ENCODE assay signal across 8 cellular contexts in the genomic region with DNA sequence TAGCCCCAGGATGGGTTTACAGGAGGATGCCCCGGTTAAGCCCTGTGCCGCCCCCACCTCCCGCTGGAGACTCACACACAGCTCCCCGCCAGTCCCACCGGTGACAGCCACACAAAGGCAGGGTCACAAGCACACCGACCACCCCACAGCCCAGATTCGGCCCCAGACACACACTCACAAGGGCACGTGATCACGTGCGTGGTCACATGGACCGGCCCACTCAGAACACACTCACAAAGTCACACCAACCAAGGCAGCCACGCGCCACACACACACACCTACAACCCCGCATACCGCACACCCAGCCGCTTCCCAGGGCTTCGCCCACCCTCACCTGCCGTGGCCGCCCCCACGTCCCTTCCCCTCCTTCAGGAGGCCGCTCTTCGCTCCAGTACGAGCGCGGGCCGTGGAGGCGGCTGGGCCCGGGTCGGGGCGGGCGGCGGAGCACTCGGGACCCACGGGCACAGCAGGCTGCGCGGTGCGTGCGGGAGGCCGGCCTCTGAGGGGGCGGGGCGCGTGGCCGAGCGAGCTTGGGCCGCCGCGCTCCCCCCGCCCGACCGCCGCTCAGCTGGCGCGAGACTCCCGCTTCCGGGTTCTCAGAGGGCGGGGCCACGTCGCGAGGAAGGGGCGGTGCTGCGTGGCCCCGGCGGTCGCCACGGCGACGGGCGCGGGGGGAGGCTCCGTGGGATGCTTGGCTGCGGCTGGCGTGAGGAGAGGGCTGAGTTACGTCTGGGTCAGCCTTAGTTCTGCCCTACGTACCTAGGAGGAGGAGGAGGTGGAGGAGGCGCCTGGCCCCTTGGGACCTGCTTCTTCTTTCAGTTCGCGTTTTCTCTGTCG. TPM values are rescaled to one million over a fixed set of nuclear protein-coding genes. Genes with fewer than 3 reads are reported as not detected.
DNase-seq lines count a peak whose midpoint lies in the region; ATAC-seq and TF ChIP-seq lines count a peak whose summit lies in the region.

A gene with protein sequence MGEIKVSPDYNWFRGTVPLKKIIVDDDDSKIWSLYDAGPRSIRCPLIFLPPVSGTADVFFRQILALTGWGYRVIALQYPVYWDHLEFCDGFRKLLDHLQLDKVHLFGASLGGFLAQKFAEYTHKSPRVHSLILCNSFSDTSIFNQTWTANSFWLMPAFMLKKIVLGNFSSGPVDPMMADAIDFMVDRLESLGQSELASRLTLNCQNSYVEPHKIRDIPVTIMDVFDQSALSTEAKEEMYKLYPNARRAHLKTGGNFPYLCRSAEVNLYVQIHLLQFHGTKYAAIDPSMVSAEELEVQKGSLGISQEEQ (minus strand): TSS at position 584 of the 837 bp plus-strand sequence. CDS start 6,345 bp downstream, outside the sequence.

- peaks cover 3 to 43% of the 10 kb centered on the region in 2 experiments; a peak in 3 of 4 replicates for H3K79me1 ChIP-seq in IMR-90 (ENCODE audit: low read depth in 1 of 2, low read length in 2 of 2)

- intact Hi-C loops in IMR-90 (cut with micrococcal nuclease) (loop anchor here (5.0 kb wide), 2 partner anchors 132 to 147 kb away; a partner anchor contains a TSS), OCI-LY7 (cut with micrococcal nuclease; ENCODE audit: unreplicated experiment) (loop anchor here (2.0 kb wide), 1 partner anchor 307 kb away; a partner anchor contains a TSS)

- H2BK120ac ChIP-seq in IMR-90 (ENCODE audit: low read depth, low read length), result peak within 1 kb of the TSS; percentile 33

- peak within 1 kb of the TSS; percentile 61 to 96 for H4K8ac ChIP-seq in IMR-90 (ENCODE audit: low read depth in 2 of 2, low read length in 2 of 2)

- H3K36me3 ChIP-seq in IMR-90 (ENCODE audit: control insufficient read depth, insufficient read depth, low read length) (no peaks in the 10 kb centered on the region), OCI-LY7 (ENCODE audit: insufficient read depth, low read length) (peaks cover 16% of the 10 kb centered on the region; the same call in 1 of the 2 replicates)

- no TSS peak for BruUV-seq in IMR-90 (replicated peaks; lab: Mats Ljungman, UMichigan)
- no TSS peak for BruUV-seq in OCI-LY7 (replicated peaks; lab: Mats Ljungman, UMichigan)

- ATAC-seq in GM21529 (IDR thresholded peaks at IDR 0.05; ENCODE audit: unreplicated experiment) (peak; percentile 93), IMR-90 (ENCODE audit: low read depth) (peak; percentile 93)

- H3K27me3 ChIP-seq in IMR-90 (ENCODE audit: control insufficient read depth, insufficient read depth, low read length), result no peaks in the 10 kb centered on the region

- H3K27ac ChIP-seq in IMR-90 (ENCODE audit: insufficient read depth, low read length), result peak within 1 kb of the TSS; percentile 90
- H3K27ac ChIP-seq in OCI-LY7 (ENCODE audit: low read depth, low read length, poor library complexity, severe bottlenecking), result peak within 1 kb of the TSS; percentile 61

- H2BK15ac ChIP-seq in IMR-90 (ENCODE audit: low read depth, low read length), result peak within 1 kb of the TSS; percentile 59; the same call in 1 of the 3 replicates

- CTCF ChIA-PET in IMR-90 (lab: Yijun Ruan, JAX), result no interaction called here
- CTCF ChIA-PET in OCI-LY7 (lab: Charles Lee; ENCODE audit: unreplicated experiment), result no interaction called here

- dilution Hi-C loops in IMR-90 (cut with HindIII; ENCODE audit: low sequenced_read_pairs, unreplicated experiment), result no loop called here

- H3K4me3 ChIP-seq in IMR-90 (ENCODE audit: insufficient read depth, low read depth, low read length), result peak within 1 kb of the TSS; percentile 89
- H3K4me3 ChIP-seq in OCI-LY7 (ENCODE audit: low read depth, low read length, poor library complexity, severe bottlenecking), result peak within 1 kb of the TSS; percentile 98

- POLR2A ChIA-PET in IMR-90 (lab: Charles Lee; ENCODE audit: unreplicated experiment) (interaction anchor here (0.7 kb wide), 3 partner anchors 73 to 245 kb away, joined by 4 to 13 read pairs (median 5); no protein-coding TSS in a partner anchor), OCI-LY7 (lab: Charles Lee) (interaction anchor here (0.5 kb wide), 1 partner anchor 196 kb away, joined by 3 read pairs; a partner anchor contains a TSS)

- TF ChIP-seq POLR2A in IMR-90 (IDR thresholded peaks at IDR 0.05; ENCODE audit: low read depth, low read length), result peak; percentile 90

- H3K18ac ChIP-seq in IMR-90 (ENCODE audit: low read depth, low read length), result peak within 1 kb of the TSS; percentile 70

- H3K23ac ChIP-seq in IMR-90 (ENCODE audit: low read depth, low read length), result peak within 1 kb of the TSS; percentile 88

- peak; percentile 5; the same call in 1 of the 2 replicates for TF ChIP-seq RAD21 in IMR-90 (IDR thresholded peaks at IDR 0.05; ENCODE audit: low read length)

- H3K14ac ChIP-seq in IMR-90 (replicated peaks; ENCODE audit: low read depth, low read length), result peak within 1 kb of the TSS; percentile 89

- H3K9ac ChIP-seq in IMR-90 (ENCODE audit: low read depth, low read length), result peak within 1 kb of the TSS; percentile 77

- no peaks in the 10 kb centered on the region for H3K9me2 ChIP-seq in OCI-LY7 (ENCODE audit: insufficient read depth, low read length)

- H4K20me1 ChIP-seq in IMR-90 (ENCODE audit: insufficient read depth, low read length) (no peaks in the 10 kb centered on the region; the same call in none of the 2 replicates), OCI-LY7 (ENCODE audit: insufficient read depth, low read length) (no peaks in the 10 kb centered on the region)

- DNase-seq in DMS 273 treated with DMSO at 0.1 percent for 48 hours (lab: John Stamatoyannopoulos, UW) (peak; percentile 45), IMR-90 (peak; percentile 91), OCI-LY7 (ENCODE audit: low spot score) (peak; percentile 94), activated T-cell treated with anti-CD3 and anti-CD28 coated beads for 1 hour (ENCODE audit: low read depth) (peak; percentile 87), epidermal melanocyte (ENCODE audit: insufficient read length, low spot score) (peak; percentile 78), middle frontal gyrus (ENCODE audit: extremely low spot score, low spot score) (peak; percentile 84)
- DNase-seq in stimulated activated CD8-positive, alpha-beta memory T cell treated with anti-CD3 and anti-CD28 coated beads, Interleukin-2, amount 100 ng/mL, for 1 hour (ENCODE audit: low read depth in 2 of 2), result peak; percentile 83

- peak within 1 kb of the TSS; percentile 97 for H2AK5ac ChIP-seq in IMR-90 (ENCODE audit: low read depth, low read length)

- H3K56ac ChIP-seq in IMR-90 (ENCODE audit: extremely low read depth, insufficient read depth, low read length), result peak within 1 kb of the TSS; percentile 73

- H3K4ac ChIP-seq in IMR-90 (ENCODE audit: low read depth, low read length), result peak within 1 kb of the TSS; percentile 89

- H4K91ac ChIP-seq in IMR-90 (ENCODE audit: insufficient read depth, low read depth, low read length), result peak within 1 kb of the TSS; percentile 72

- H3K4me1 ChIP-seq in IMR-90 (ENCODE audit: control insufficient read depth, insufficient read depth, low read length) (peaks cover 5% of the 10 kb centered on the region), OCI-LY7 (ENCODE audit: insufficient read depth, low read length, poor library complexity, severe bottlenecking) (peaks cover 38% of the 10 kb centered on the region)

- H2BK20ac ChIP-seq in IMR-90 (ENCODE audit: low read depth, low read length), result peak within 1 kb of the TSS; percentile 19; the same call in 1 of the 2 replicates

- H2AFZ ChIP-seq in IMR-90 (replicated peaks; ENCODE audit: low read length, poor library complexity), result peak within 1 kb of the TSS; percentile 97
- peak within 1 kb of the TSS; percentile 79 for H2AFZ ChIP-seq in OCI-LY7 (ENCODE audit: low read length)

- H2BK5ac ChIP-seq in IMR-90 (ENCODE audit: low read depth, low read length, poor library complexity, severe bottlenecking), result peak within 1 kb of the TSS; percentile 89

- in situ Hi-C loops in IMR-90 (cut with MboI; ENCODE audit: low sequenced_read_pairs), result no loop called here

- peak within 1 kb of the TSS; percentile 73 for H4K5ac ChIP-seq in IMR-90 (ENCODE audit: low read depth, low read length)

- peaks cover 33% of the 10 kb centered on the region; the same call in 1 of the 2 replicates for H3K79me2 ChIP-seq in OCI-LY7 (ENCODE audit: insufficient read depth, low read depth, low read length)

- H3K4me2 ChIP-seq in IMR-90 (ENCODE audit: low read depth, low read length) (peak within 1 kb of the TSS; percentile 92), OCI-LY7 (ENCODE audit: low read length) (peak within 1 kb of the TSS; percentile 70)

- 0% methylated on average over 21 of the region's 78 CpGs; no CpG with 5 or more reads in 1 of the 2 experiments for WGBS in IMR-90 (ENCODE audit: extremely low coverage in 2 of 2, insufficient read length in 1 of 2), 2 experiments

- peak within 1 kb of the TSS; percentile 96 for H2AK9ac ChIP-seq in IMR-90 (replicated peaks; ENCODE audit: low read depth, low read length, poor library complexity)

- TF ChIP-seq CTCF in IMR-90 (conservative IDR thresholded peaks at IDR 0.05; ENCODE audit: low read depth, low read length) (no peak), OCI-LY7 (conservative IDR thresholded peaks at IDR 0.05; ENCODE audit: low read length) (no peak)

- H3K9me3 ChIP-seq in IMR-90 (ENCODE audit: control insufficient read depth, insufficient read depth, low read length) (no peaks in the 10 kb centered on the region), OCI-LY7 (ENCODE audit: low read length) (no peaks in the 10 kb centered on the region)

- peaks cover 7% of the 10 kb centered on the region for H3K9me1 ChIP-seq in IMR-90 (ENCODE audit: insufficient read depth, low read length)

TF ChIP-seq in IMR-90, 13 proteins besides CTCF, POLR2A, EP300 and RAD21 (continues in another document):
- TF ChIP-seq MXI1 (IDR thresholded peaks at IDR 0.05; ENCODE audit: borderline replicate concordance, low read depth, low read length) (peak; percentile 60), NFE2L2 (IDR thresholded peaks at IDR 0.05; ENCODE audit: low read depth, low read length) (no peak), MAZ (IDR thresholded peaks at IDR 0.05; ENCODE audit: borderline replicate concordance, low read depth, low read length) (peak; percentile 97)
- TF ChIP-seq, protein P1, sequence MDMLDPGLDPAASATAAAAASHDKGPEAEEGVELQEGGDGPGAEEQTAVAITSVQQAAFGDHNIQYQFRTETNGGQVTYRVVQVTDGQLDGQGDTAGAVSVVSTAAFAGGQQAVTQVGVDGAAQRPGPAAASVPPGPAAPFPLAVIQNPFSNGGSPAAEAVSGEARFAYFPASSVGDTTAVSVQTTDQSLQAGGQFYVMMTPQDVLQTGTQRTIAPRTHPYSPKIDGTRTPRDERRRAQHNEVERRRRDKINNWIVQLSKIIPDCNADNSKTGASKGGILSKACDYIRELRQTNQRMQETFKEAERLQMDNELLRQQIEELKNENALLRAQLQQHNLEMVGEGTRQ (IDR thresholded peaks at IDR 0.05; ENCODE audit: low read depth, low read length), result peak; percentile 99

RNA-seq across cellular contexts. Expression of the gene that starts here (rescaled TPM):
- total RNA-seq in IMR-90 (2012; rRNA removed), result 60.8 and 65.3 TPM in 2 replicates
- polyA plus RNA-seq in IMR-90 (2012; rRNA removed), result 51.6 and 59.9 TPM in 2 replicates
- 34.8 and 44.5 TPM in 2 replicates for polyA plus RNA-seq in IMR-90 (2012; cell fraction: cytosol; rRNA removed)
- 18.7 and 49.4 TPM in 2 replicates for polyA plus RNA-seq in IMR-90 (2012; cell fraction: nucleus; rRNA removed; ENCODE audit: low replicate concordance)
- total RNA-seq in OCI-LY7 (2014; rRNA removed; shearing (Covaris generic)), result 49.6 and 56.4 TPM in 2 replicates
- total RNA-seq in OCI-LY7 (2022), result 83.9 and 95.4 TPM in 2 replicates

Comparison
In these comparisons a context has a peak if more than half of its experiments do, and no peak if none do; other contexts are left out.
1. Peak in every context shown above with its lines: DNase-seq, ATAC-seq, H3K4me3 ChIP-seq and H3K27ac ChIP-seq.